1 cellular context compared by ENCODE assay signal in the genomic region with DNA sequence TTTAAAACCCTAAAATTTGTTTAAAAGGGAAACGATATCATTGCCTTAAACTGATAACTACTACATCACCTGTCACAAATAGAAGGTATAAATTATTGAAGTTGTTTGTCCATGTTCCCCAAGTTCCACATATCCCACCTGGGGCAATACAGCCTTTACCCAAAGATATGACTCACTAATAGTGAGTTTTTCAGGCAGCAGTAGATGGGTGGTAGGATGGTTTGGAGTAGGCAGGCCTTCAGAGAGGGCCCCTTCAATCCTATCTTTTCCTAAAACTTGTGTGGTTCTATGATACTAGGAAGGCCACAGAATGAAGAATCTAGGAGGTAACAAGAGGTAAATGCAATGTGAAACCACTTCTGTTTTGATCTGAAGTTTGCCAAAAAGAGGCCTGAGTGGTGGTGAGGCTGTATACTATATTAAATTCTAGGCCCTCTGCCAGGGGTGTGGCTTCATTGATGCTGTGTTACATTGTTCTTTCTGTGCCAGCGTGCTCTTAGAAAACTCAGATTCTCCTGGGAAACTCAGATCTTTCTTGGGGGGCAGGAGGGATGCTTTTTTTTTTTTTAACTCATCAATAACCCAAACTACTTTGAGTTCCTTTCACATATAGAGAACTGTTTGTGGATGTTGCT.
TF ChIP-seq lines count a peak whose summit lies in the region.

No MANE protein-coding gene starts in this region.

TF ChIP-seq in GM23338, 12 proteins besides CTCF, POLR2A, EP300 and RAD21:
- TF ChIP-seq, protein P1, sequence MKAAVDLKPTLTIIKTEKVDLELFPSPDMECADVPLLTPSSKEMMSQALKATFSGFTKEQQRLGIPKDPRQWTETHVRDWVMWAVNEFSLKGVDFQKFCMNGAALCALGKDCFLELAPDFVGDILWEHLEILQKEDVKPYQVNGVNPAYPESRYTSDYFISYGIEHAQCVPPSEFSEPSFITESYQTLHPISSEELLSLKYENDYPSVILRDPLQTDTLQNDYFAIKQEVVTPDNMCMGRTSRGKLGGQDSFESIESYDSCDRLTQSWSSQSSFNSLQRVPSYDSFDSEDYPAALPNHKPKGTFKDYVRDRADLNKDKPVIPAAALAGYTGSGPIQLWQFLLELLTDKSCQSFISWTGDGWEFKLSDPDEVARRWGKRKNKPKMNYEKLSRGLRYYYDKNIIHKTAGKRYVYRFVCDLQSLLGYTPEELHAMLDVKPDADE (IDR thresholded peaks at IDR 0.05) = no peak
- TF ChIP-seq EZH2 (IDR thresholded peaks at IDR 0.05; ENCODE audit: low read depth, unreplicated experiment) = no peak
- TF ChIP-seq EZH2phosphoT487 (IDR thresholded peaks at IDR 0.05; ENCODE audit: unreplicated experiment) = no peak
- no peak for TF ChIP-seq CREB1 (CRISPR knock-in tag; IDR thresholded peaks at IDR 0.05; ENCODE audit: low read depth)
- no peak for TF ChIP-seq ZNF331 (CRISPR knock-in tag; IDR thresholded peaks at IDR 0.05; ENCODE audit: low read depth)
- TF ChIP-seq REST (IDR thresholded peaks at IDR 0.05; ENCODE audit: unreplicated experiment) = no peak
- TF ChIP-seq POLR2AphosphoS5 (IDR thresholded peaks at IDR 0.05; ENCODE audit: low read depth) = no peak
- TF ChIP-seq STAT1 (IDR thresholded peaks at IDR 0.05; ENCODE audit: unreplicated experiment) = no peak
- no peak for TF ChIP-seq JUNB (IDR thresholded peaks at IDR 0.05; ENCODE audit: unreplicated experiment)
- TF ChIP-seq, protein P2, sequence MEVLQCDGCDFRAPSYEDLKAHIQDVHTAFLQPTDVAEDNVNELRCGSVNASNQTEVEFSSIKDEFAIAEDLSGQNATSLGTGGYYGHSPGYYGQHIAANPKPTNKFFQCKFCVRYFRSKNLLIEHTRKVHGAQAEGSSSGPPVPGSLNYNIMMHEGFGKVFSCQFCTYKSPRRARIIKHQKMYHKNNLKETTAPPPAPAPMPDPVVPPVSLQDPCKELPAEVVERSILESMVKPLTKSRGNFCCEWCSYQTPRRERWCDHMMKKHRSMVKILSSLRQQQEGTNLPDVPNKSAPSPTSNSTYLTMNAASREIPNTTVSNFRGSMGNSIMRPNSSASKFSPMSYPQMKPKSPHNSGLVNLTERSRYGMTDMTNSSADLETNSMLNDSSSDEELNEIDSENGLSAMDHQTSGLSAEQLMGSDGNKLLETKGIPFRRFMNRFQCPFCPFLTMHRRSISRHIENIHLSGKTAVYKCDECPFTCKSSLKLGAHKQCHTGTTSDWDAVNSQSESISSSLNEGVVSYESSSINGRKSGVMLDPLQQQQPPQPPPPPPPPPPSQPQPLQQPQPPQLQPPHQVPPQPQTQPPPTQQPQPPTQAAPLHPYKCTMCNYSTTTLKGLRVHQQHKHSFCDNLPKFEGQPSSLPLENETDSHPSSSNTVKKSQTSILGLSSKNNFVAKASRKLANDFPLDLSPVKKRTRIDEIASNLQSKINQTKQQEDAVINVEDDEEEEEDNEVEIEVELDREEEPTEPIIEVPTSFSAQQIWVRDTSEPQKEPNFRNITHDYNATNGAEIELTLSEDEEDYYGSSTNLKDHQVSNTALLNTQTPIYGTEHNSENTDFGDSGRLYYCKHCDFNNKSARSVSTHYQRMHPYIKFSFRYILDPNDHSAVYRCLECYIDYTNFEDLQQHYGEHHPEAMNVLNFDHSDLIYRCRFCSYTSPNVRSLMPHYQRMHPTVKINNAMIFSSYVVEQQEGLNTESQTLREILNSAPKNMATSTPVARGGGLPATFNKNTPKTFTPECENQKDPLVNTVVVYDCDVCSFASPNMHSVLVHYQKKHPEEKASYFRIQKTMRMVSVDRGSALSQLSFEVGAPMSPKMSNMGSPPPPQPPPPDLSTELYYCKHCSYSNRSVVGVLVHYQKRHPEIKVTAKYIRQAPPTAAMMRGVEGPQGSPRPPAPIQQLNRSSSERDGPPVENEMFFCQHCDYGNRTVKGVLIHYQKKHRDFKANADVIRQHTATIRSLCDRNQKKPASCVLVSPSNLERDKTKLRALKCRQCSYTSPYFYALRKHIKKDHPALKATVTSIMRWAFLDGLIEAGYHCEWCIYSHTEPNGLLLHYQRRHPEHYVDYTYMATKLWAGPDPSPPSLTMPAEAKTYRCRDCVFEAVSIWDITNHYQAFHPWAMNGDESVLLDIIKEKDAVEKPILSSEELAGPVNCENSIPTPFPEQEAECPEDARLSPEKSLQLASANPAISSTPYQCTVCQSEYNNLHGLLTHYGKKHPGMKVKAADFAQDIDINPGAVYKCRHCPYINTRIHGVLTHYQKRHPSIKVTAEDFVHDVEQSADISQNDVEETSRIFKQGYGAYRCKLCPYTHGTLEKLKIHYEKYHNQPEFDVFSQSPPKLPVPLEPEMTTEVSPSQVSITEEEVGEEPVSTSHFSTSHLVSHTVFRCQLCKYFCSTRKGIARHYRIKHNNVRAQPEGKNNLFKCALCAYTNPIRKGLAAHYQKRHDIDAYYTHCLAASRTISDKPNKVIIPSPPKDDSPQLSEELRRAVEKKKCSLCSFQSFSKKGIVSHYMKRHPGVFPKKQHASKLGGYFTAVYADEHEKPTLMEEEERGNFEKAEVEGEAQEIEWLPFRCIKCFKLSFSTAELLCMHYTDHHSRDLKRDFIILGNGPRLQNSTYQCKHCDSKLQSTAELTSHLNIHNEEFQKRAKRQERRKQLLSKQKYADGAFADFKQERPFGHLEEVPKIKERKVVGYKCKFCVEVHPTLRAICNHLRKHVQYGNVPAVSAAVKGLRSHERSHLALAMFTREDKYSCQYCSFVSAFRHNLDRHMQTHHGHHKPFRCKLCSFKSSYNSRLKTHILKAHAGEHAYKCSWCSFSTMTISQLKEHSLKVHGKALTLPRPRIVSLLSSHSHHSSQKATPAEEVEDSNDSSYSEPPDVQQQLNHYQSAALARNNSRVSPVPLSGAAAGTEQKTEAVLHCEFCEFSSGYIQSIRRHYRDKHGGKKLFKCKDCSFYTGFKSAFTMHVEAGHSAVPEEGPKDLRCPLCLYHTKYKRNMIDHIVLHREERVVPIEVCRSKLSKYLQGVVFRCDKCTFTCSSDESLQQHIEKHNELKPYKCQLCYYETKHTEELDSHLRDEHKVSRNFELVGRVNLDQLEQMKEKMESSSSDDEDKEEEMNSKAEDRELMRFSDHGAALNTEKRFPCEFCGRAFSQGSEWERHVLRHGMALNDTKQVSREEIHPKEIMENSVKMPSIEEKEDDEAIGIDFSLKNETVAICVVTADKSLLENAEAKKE (CRISPR knock-in tag; IDR thresholded peaks at IDR 0.05) = no peak
- no peak for TF ChIP-seq ZNF114 (CRISPR knock-in tag; IDR thresholded peaks at IDR 0.05)
- TF ChIP-seq NANOG (IDR thresholded peaks at IDR 0.05; ENCODE audit: borderline replicate concordance) = no peak
